Comparison of ENCODE assay signal across 1 cellular context in genomic region chr2:71130325-71131260, GRCh38.
TF ChIP-seq lines count a peak whose summit lies in the region.

MPHOSPH10 (plus strand) TSS chr2:71130634; CDS start chr2:71130666, 32 bp downstream.

TF ChIP-seq in GM12878, 131 proteins besides CTCF, POLR2A, EP300 and RAD21 (continued from another document and continues in another):
- no peak; the same call in 1 of the 2 replicates for TF ChIP-seq REST (IDR thresholded peaks at IDR 0.05; ENCODE audit: low read depth, low read length)
- no peak for TF ChIP-seq KDM1A (IDR thresholded peaks at IDR 0.05; ENCODE audit: borderline replicate concordance)
- TF ChIP-seq PRDM15 (CRISPR knock-in tag; IDR thresholded peaks at IDR 0.05), result no peak
- peak; percentile 89 for TF ChIP-seq ATF7 (IDR thresholded peaks at IDR 0.05; ENCODE audit: low read depth)
- no peak for TF ChIP-seq CHD4 (IDR thresholded peaks at IDR 0.05)
- no peak for TF ChIP-seq KAT2A (conservative IDR thresholded peaks at IDR 0.05; ENCODE audit: control insufficient read depth, low read depth, low read length)
- TF ChIP-seq TBL1XR1 (IDR thresholded peaks at IDR 0.05; ENCODE audit: low read depth, low read length), result peak; percentile 73; the same call in 1 of the 2 replicates
- TF ChIP-seq SREBF1 (IDR thresholded peaks at IDR 0.05; ENCODE audit: low read length), result no peak; the same call in 1 of the 2 replicates
- TF ChIP-seq ZNF274 (IDR thresholded peaks at IDR 0.05; ENCODE audit: insufficient read depth, insufficient read length), result no peak
- TF ChIP-seq RELA (IDR thresholded peaks at IDR 0.05; ENCODE audit: borderline replicate concordance, partially characterized antibody), result peak; percentile 60
- TF ChIP-seq E2F8 (IDR thresholded peaks at IDR 0.05; ENCODE audit: low read depth, partially characterized antibody), result peak; percentile 86
- peak; percentile 96 for TF ChIP-seq ZNF207 (IDR thresholded peaks at IDR 0.05; ENCODE audit: borderline replicate concordance)
- TF ChIP-seq MTA2 (IDR thresholded peaks at IDR 0.05; ENCODE audit: low read depth), result peak; percentile 53; the same call in 1 of the 2 replicates
- TF ChIP-seq MEF2B (IDR thresholded peaks at IDR 0.05; ENCODE audit: partially characterized antibody, poor library complexity, severe bottlenecking), result peak; percentile 44
- TF ChIP-seq PAX8 (IDR thresholded peaks at IDR 0.05), result no peak; the same call in 1 of the 2 replicates
- no peak for TF ChIP-seq FOXM1 (IDR thresholded peaks at IDR 0.05; ENCODE audit: low read depth, low read length)
- TF ChIP-seq KLF5 (IDR thresholded peaks at IDR 0.05; ENCODE audit: partially characterized antibody), result peak; percentile 92
- peak; percentile 15 for TF ChIP-seq E4F1 (IDR thresholded peaks at IDR 0.05; ENCODE audit: borderline replicate concordance, partially characterized antibody)
- no peak; the same call in 1 of the 2 replicates for TF ChIP-seq PAX5 (IDR thresholded peaks at IDR 0.05; ENCODE audit: borderline replicate concordance, low read depth, low read length)
- no peak for TF ChIP-seq ZZZ3 (IDR thresholded peaks at IDR 0.05; ENCODE audit: control insufficient read depth, insufficient read length, low read depth)
- TF ChIP-seq ZNF24 (IDR thresholded peaks at IDR 0.05), result 0 out of 2 replicates have a peak, but pooled peaks have one; percentile 63
- TF ChIP-seq SKIL (IDR thresholded peaks at IDR 0.05; ENCODE audit: low read depth, poor library complexity, severe bottlenecking), result peak; percentile 40
- no peak for TF ChIP-seq NR2C2 (IDR thresholded peaks at IDR 0.05; ENCODE audit: borderline replicate concordance, control insufficient read depth, insufficient read length, low read depth)
- peak; percentile 85; the same call in 1 of the 2 replicates for TF ChIP-seq TARDBP (IDR thresholded peaks at IDR 0.05; ENCODE audit: borderline replicate concordance)
- peak; percentile 95 for TF ChIP-seq POLR2AphosphoS5 (IDR thresholded peaks at IDR 0.05; ENCODE audit: low read length)
- peak; percentile 44 for TF ChIP-seq DPF2 (IDR thresholded peaks at IDR 0.05)
- TF ChIP-seq CREB1 (IDR thresholded peaks at IDR 0.05; ENCODE audit: low read depth), result no peak; the same call in 1 of the 2 replicates
- no peak for TF ChIP-seq ETV6 (conservative IDR thresholded peaks at IDR 0.05 in 1 of 2, IDR thresholded peaks at IDR 0.05 in 1 of 2; ENCODE audit: borderline replicate concordance in 1 of 2, low read depth in 1 of 2)
- no peak for TF ChIP-seq ELK1 (IDR thresholded peaks at IDR 0.05; ENCODE audit: low read depth, low read length)
- peak; percentile 56 for TF ChIP-seq GATAD2B (conservative IDR thresholded peaks at IDR 0.05; ENCODE audit: low read depth)
- TF ChIP-seq ZSCAN29 (IDR thresholded peaks at IDR 0.05), result peak; percentile 75; the same call in 1 of the 2 replicates
- no peak for TF ChIP-seq BCL3 (IDR thresholded peaks at IDR 0.05; ENCODE audit: borderline replicate concordance, insufficient read depth, low read depth, low read length, poor library complexity, severe bottlenecking)
- peak; percentile 75; the same call in 1 of the 2 replicates for TF ChIP-seq ASH2L (IDR thresholded peaks at IDR 0.05; ENCODE audit: borderline replicate concordance, low read depth)
- no peak for TF ChIP-seq RAD51 (IDR thresholded peaks at IDR 0.05)
- peak; percentile 24; the same call in 1 of the 2 replicates for TF ChIP-seq MYB (IDR thresholded peaks at IDR 0.05; ENCODE audit: borderline replicate concordance, low read depth, low read length)
- no peak for TF ChIP-seq CBX5 (IDR thresholded peaks at IDR 0.05; ENCODE audit: low read depth)
- peak; percentile 68 for TF ChIP-seq RUNX3 (IDR thresholded peaks at IDR 0.05; ENCODE audit: low read length)
- TF ChIP-seq YY1 (IDR thresholded peaks at IDR 0.05; ENCODE audit: low read depth, low read length), result peak; percentile 94
- TF ChIP-seq PML (IDR thresholded peaks at IDR 0.05; ENCODE audit: low read length), result peak; percentile 93
- 0 out of 2 replicates have a peak, but pooled peaks have one; percentile 52 for TF ChIP-seq TCF3 (IDR thresholded peaks at IDR 0.05; ENCODE audit: borderline replicate concordance, insufficient read depth, low read depth, low read length)
- TF ChIP-seq POU2F2 (IDR thresholded peaks at IDR 0.05; ENCODE audit: borderline replicate concordance, low read depth, low read length), result peak; percentile 92
- TF ChIP-seq SUPT20H (IDR thresholded peaks at IDR 0.05; ENCODE audit: borderline replicate concordance, control insufficient read depth, low read depth, low read length), result no peak
- no peak for TF ChIP-seq SMAD1 (IDR thresholded peaks at IDR 0.05; ENCODE audit: low read depth, partially characterized antibody)
- TF ChIP-seq JUND (IDR thresholded peaks at IDR 0.05; ENCODE audit: low read depth, low read length), result peak; percentile 62; the same call in 1 of the 2 replicates
